ENCODE assay signal across 19 cellular contexts in the genomic region with DNA sequence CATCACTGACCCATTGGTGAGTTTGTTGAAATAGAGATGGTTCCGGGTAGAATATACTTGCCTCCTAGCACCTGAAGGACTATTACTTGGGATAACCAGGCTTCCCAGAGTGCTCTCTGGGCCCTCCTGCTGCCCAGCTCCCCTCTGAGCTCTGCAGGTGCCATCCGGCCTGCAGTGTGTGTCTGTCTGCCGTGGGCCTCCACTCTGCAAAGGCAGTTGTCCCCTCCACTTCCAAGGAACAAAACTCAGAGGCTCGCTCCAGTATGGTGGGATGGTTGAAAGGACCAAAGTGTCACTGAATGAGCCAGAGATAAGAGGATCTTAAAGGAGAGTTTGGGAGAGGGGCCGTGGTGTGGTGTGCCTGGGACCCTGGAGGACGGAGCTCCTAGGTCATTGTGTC. TPM values are rescaled to one million over a fixed set of nuclear protein-coding genes. Genes with fewer than 3 reads are reported as not detected.
A peak's percentile ranks its signal among the peaks of the same experiment; 100 is the strongest.
DNase-seq lines count a peak whose midpoint lies in the region; ATAC-seq and TF ChIP-seq lines count a peak whose summit lies in the region.
"Had no signal": no experiment of that assay in that cellular context is flagged by ENCODE, and none has a peak within 500 bp of the region (broad histone marks: within the 10 kb centered on the region; RNA-seq: fewer than 3 reads in every experiment).

No MANE protein-coding gene starts in this region.

- H3K27me3 ChIP-seq in PC-3 (ENCODE audit: low read length) (no peaks in the 10 kb centered on the region), esophagus (ENCODE audit: control insufficient read depth in 1 of 2, insufficient read depth in 2 of 2, low read length in 2 of 2) (no peaks in the 10 kb centered on the region), mucosa of stomach (ENCODE audit: control insufficient read depth, insufficient read depth, low read length) (no peaks in the 10 kb centered on the region), transverse colon (no peaks in the 10 kb centered on the region), uterus (no peaks in the 10 kb centered on the region)

- no TSS peak for BruUV-seq in PC-3 (replicated peaks; lab: Mats Ljungman, UMichigan)

- H3K9me2 ChIP-seq in PC-3 (replicated peaks; ENCODE audit: low read length): no peaks in the 10 kb centered on the region

- DNase-seq in PC-3: no peak
- DNase-seq in transverse colon: no peak
- DNase-seq in NCI-H146 (lab: John Stamatoyannopoulos, UW): no peak
- no peak for DNase-seq in SW480 (ENCODE audit: low spot score)
- no peak for DNase-seq in uterus
- DNase-seq: activated CD4-positive, alpha-beta T cell treated with anti-CD3 and anti-CD28 coated beads, Interleukin-2, amount 50 U/mL, for 1 hour; activated CD8-positive, alpha-beta memory T cell treated with anti-CD3 and anti-CD28 coated beads, Interleukin-2, amount 50 U/mL, for 4 hours; activated gamma-delta T cell; caudate nucleus; CD4-positive, alpha-beta T cell; erythroblast; KBM-7; MV-4-11; NCI-H524 treated with DMSO at 0.1 percent for 48 hours; stimulated activated CD4-positive, alpha-beta T cell treated with anti-CD3 and anti-CD28 coated beads, Interleukin-2, amount 100 ng/mL, for 48 hours had no signal

- whole genome bisulfite sequencing in esophagus, 2 donors: 70 to 81% methylated on average over 6 of the region's 6 CpGs
- 70 to 83% methylated on average over 2 to 6 of the region's 6 CpGs for WGBS in transverse colon (ENCODE audit: low coverage in 1 of 2), 2 donors

- POLR2A ChIA-PET in PC-3 (lab: Charles Lee; ENCODE audit: unreplicated experiment): no interaction called here

- TF ChIP-seq CTCF in PC-3 (conservative IDR thresholded peaks at IDR 0.05; ENCODE audit: low read depth, low read length) (no peak), transverse colon (IDR thresholded peaks at IDR 0.05) (no peak), uterus (IDR thresholded peaks at IDR 0.05) (no peak)

- in situ Hi-C loops in transverse colon (cut with MboI; ENCODE audit: low pct_ligation_motif_present in 1 of 4, low pct_unique_long_range_greater_than_20kb in 1 of 4, low sequenced_read_pairs in 3 of 4): no loop called here

- H3K9ac ChIP-seq in PC-3 (ENCODE audit: low read length) (no peak overlapping the region), mucosa of stomach (ENCODE audit: low read length) (peak overlapping the region; percentile 5)

- H3K4me2 ChIP-seq in PC-3 (ENCODE audit: low read length): peak overlapping the region; percentile 78

- no peak overlapping the region for H2AFZ ChIP-seq in PC-3 (ENCODE audit: low read length)

- H3K36me3 ChIP-seq in PC-3 (ENCODE audit: low read depth, low read length) (no peaks in the 10 kb centered on the region), esophagus (ENCODE audit: control insufficient read depth in 2 of 2, insufficient read depth in 2 of 2, low read length in 1 of 2) (no peaks in the 10 kb centered on the region), mucosa of stomach (ENCODE audit: control insufficient read depth, insufficient read depth, low read length) (no peaks in the 10 kb centered on the region), transverse colon (no peaks in the 10 kb centered on the region), uterus (no peaks in the 10 kb centered on the region)

- ATAC-seq in PC-3: no peak
- no peak for ATAC-seq in GM21529 (IDR thresholded peaks at IDR 0.05; ENCODE audit: unreplicated experiment)
- ATAC-seq: Right ventricle myocardium inferior had no signal

- no peak for TF ChIP-seq EP300 in transverse colon (IDR thresholded peaks at IDR 0.05; ENCODE audit: low read depth)

- H3K4me1 ChIP-seq in PC-3 (ENCODE audit: insufficient read depth, low read length): peaks cover 29% of the 10 kb centered on the region
- peaks cover 14 to 34% of the 10 kb centered on the region in 2 donors for H3K4me1 ChIP-seq in esophagus (ENCODE audit: control insufficient read depth in 2 of 2, insufficient read depth in 2 of 2, low read length in 1 of 2)
- peaks cover 74% of the 10 kb centered on the region for H3K4me1 ChIP-seq in mucosa of stomach (ENCODE audit: control insufficient read depth, insufficient read depth, low read length)
- peaks cover 10 to 49% (median 41%) of the 10 kb centered on the region in 4 donors for H3K4me1 ChIP-seq in transverse colon
- no peaks in the 10 kb centered on the region for H3K4me1 ChIP-seq in uterus

- CTCF ChIA-PET in PC-3 (lab: Charles Lee): no interaction called here

- no peaks in the 10 kb centered on the region; the same call in 1 of the 2 replicates for H4K20me1 ChIP-seq in PC-3 (ENCODE audit: low read length)

- intact Hi-C loops in PC-3 (cut with micrococcal nuclease): no loop called here
- intact Hi-C loops in transverse colon (cut with DNase I; ENCODE audit: low total_unique reads): no loop called here
- intact Hi-C loops in uterus (cut with DNase I; ENCODE audit: low total_unique reads): no loop called here

- H3K27ac ChIP-seq in PC-3 (ENCODE audit: low read length) (peak overlapping the region; percentile 74), esophagus (ENCODE audit: low read depth in 2 of 2, low read length in 1 of 2) (peak overlapping the region; percentile 82 to 87), transverse colon (peak overlapping the region; percentile 49 to 77 (median 59)), uterus (no peak overlapping the region)

- no peak for TF ChIP-seq POLR2A in transverse colon (IDR thresholded peaks at IDR 0.05)
- TF ChIP-seq POLR2A in uterus (IDR thresholded peaks at IDR 0.05): no peak

- H3K79me2 ChIP-seq in PC-3 (ENCODE audit: low read length): peaks cover 92% of the 10 kb centered on the region

- H3K9me3 ChIP-seq in PC-3 (ENCODE audit: low read length): no peaks in the 10 kb centered on the region
- no peaks in the 10 kb centered on the region for H3K9me3 ChIP-seq in esophagus (ENCODE audit: control insufficient read depth in 2 of 2, insufficient read depth in 1 of 2, low read depth in 1 of 2, low read length in 1 of 2)
- no peaks in the 10 kb centered on the region for H3K9me3 ChIP-seq in mucosa of stomach (ENCODE audit: control insufficient read depth, low read length)
- H3K9me3 ChIP-seq in transverse colon: no peaks in the 10 kb centered on the region
- no peaks in the 10 kb centered on the region for H3K9me3 ChIP-seq in uterus

- no peaks in the 10 kb centered on the region for H3F3A ChIP-seq in PC-3 (ENCODE audit: low read length, unreplicated experiment)

- H3K4me3 ChIP-seq in PC-3 (ENCODE audit: low read length): peak overlapping the region; percentile 31; the same call in 1 of the 2 replicates
- no peak overlapping the region for H3K4me3 ChIP-seq in esophagus (ENCODE audit: low read depth in 1 of 2, low read length in 2 of 2)
- H3K4me3 ChIP-seq in mucosa of stomach (ENCODE audit: low read length): no peak overlapping the region
- no peak overlapping the region for H3K4me3 ChIP-seq in transverse colon
- no peak overlapping the region for H3K4me3 ChIP-seq in uterus

RNA-seq across cellular contexts. Expression of gene SH3BP4, which starts 57.3 kb away (rescaled TPM):
- 35.2 and 47.3 TPM in 2 replicates for total RNA-seq in PC-3 (2014; rRNA removed)
- 1 to 10 TPM; 4.4 to 5.5 TPM for polyA plus RNA-seq in esophagus
- 10 to 100 TPM in 3 of 4 donors, 1 to 10 TPM in 1; 7.5 to 24.9 (median 19.5) TPM for total RNA-seq in transverse colon
- 10 to 100 TPM; 13.5 to 28.4 (median 20.1) TPM for total RNA-seq in uterus

Comparison
In these comparisons a context has a peak if more than half of its experiments do, and no peak if none do; other contexts are left out.
1. H3K27ac ChIP-seq: peak in PC-3 (single experiment), esophagus (2 of 2) and transverse colon (4 of 4); none in uterus (0 of 2).